28 cellular contexts compared by ENCODE assay signal in genomic region chr7:65926588-65926987, GRCh38.
"Had no signal": no experiment of that assay in that cellular context is flagged by ENCODE, and none has a peak within 500 bp of the region (broad histone marks: within the 10 kb centered on the region; RNA-seq: fewer than 3 reads in every experiment).

No MANE protein-coding gene starts in this region.

- H3K36me3 ChIP-seq: colonic mucosa, esophagus muscularis mucosa, esophagus squamous epithelium, gastrocnemius medialis, gastroesophageal sphincter, heart left ventricle, heart right ventricle had no signal

- H3K27ac ChIP-seq: colonic mucosa, coronary artery, dorsolateral prefrontal cortex, epithelial cell of prostate, esophagus muscularis mucosa, esophagus squamous epithelium, foreskin keratinocyte, gastrocnemius medialis, gastroesophageal sphincter, heart left ventricle, heart right ventricle had no signal

- DNase-seq: colonic mucosa; cortex of kidney; dermis blood vessel endothelial cell; dorsolateral prefrontal cortex; effector CD4-positive, alpha-beta T cell; effector CD8-positive, alpha-beta T cell; effector memory CD4-positive, alpha-beta T cell; effector memory CD8-positive, alpha-beta T cell; endodermal cell; erythroblast; esophagus squamous epithelium; foreskin fibroblast; foreskin keratinocyte; foreskin melanocyte; gastrocnemius medialis; glutamatergic neuron; head of caudate nucleus; heart left ventricle; heart right ventricle had no signal

- FAIRE-seq: colon, endometrium, endothelial cell of umbilical vein, frontal cortex had no signal

- H3K4me1 ChIP-seq: colonic mucosa, foreskin keratinocyte, gastroesophageal sphincter had no signal

- H3K27me3 ChIP-seq: colonic mucosa, dorsolateral prefrontal cortex, esophagus muscularis mucosa, esophagus squamous epithelium, foreskin keratinocyte, gastrocnemius medialis, gastroesophageal sphincter, heart left ventricle, heart right ventricle had no signal

- H3K9me3 ChIP-seq: colonic mucosa, esophagus muscularis mucosa, esophagus squamous epithelium, gastrocnemius medialis, gastroesophageal sphincter, heart left ventricle, heart right ventricle had no signal

- ATAC-seq: effector memory CD8-positive, alpha-beta T cell; esophagus mucosa; foreskin keratinocyte; gastrocnemius medialis; gastroesophageal sphincter; heart right ventricle had no signal

- H3K4me3 ChIP-seq: colonic mucosa, coronary artery, dorsolateral prefrontal cortex, esophagus muscularis mucosa, esophagus squamous epithelium, gastrocnemius medialis, gastroesophageal sphincter, heart left ventricle, heart right ventricle had no signal
